ENCODE assay signal across 8 cellular contexts in genomic region chr6:157428418-157429202, GRCh38. TPM values are rescaled to one million over a fixed set of nuclear protein-coding genes. Genes with fewer than 3 reads are reported as not detected.
DNase-seq lines count a peak whose midpoint lies in the region; ATAC-seq and TF ChIP-seq lines count a peak whose summit lies in the region.

No MANE protein-coding gene starts in this region.

- H3K27ac Mint-ChIP-seq in osteocyte (ENCODE audit: unreplicated experiment), result no peak overlapping the region

- no peaks in the 10 kb centered on the region for H3K27me3 Mint-ChIP-seq in osteocyte (ENCODE audit: unreplicated experiment)

- intact Hi-C loops in left cardiac atrium (cut with DNase I), result loop anchor here in 1 of 2 donors (5.0 kb wide), 1 partner anchor 36 kb away; no protein-coding TSS in a partner anchor

- no peaks in the 10 kb centered on the region for H3K36me3 Mint-ChIP-seq in osteocyte (ENCODE audit: unreplicated experiment)

- DNase-seq in HT-29 (ENCODE audit: low spot score), result peak; percentile 53
- DNase-seq in activated CD8-positive, alpha-beta memory T cell treated with anti-CD3 and anti-CD28 coated beads for 48 hours (ENCODE audit: low read depth in 2 of 3, low spot score in 2 of 3), result peak in 2 of 3 experiments; percentile 20 to 32
- DNase-seq in left cardiac atrium, result no peak
- DNase-seq in stimulated activated CD4-positive, alpha-beta T cell treated with anti-CD3 and anti-CD28 coated beads, Interleukin-2, amount 100 ng/mL, for 4 hours (ENCODE audit: low read depth), result peak; percentile 49
- DNase-seq in CD1c-positive myeloid dendritic cell (ENCODE audit: extremely low spot score), result no peak
- DNase-seq in SIG-M5 treated with dmso at 0.1 percent for 504 hours (lab: John Stamatoyannopoulos, UW; ENCODE audit: unreplicated experiment), result no peak
- DNase-seq in osteocyte (ENCODE audit: extremely low spot score, unreplicated experiment), result no peak

- no peak for TF ChIP-seq CTCF in osteocyte (IDR thresholded peaks at IDR 0.05)

- H3K4me3 Mint-ChIP-seq in osteocyte (ENCODE audit: unreplicated experiment), result no peak overlapping the region

- ATAC-seq in left cardiac atrium (peak; percentile 16 to 21), HG02840 (IDR thresholded peaks at IDR 0.05; ENCODE audit: low FRiP score, unreplicated experiment) (no peak)

- no peaks in the 10 kb centered on the region for H3K4me1 Mint-ChIP-seq in osteocyte (ENCODE audit: unreplicated experiment)

- no peaks in the 10 kb centered on the region for H3K9me3 Mint-ChIP-seq in osteocyte (ENCODE audit: unreplicated experiment)

RNA-seq across cellular contexts. Expression of gene ZDHHC14, which starts 47.6 kb away (rescaled TPM):
- total RNA-seq in HT-29 (2014; rRNA removed; shearing (Covaris generic)), result 4.7 and 6.2 TPM in 2 replicates
- total RNA-seq in left cardiac atrium (10 to 100 TPM; 12.1 to 12.3 TPM), osteocyte (8.3 and 9.1 TPM in 2 replicates)

Comparison
In these comparisons a context has a peak if more than half of its experiments do, and no peak if none do; other contexts are left out.
1. DNase-seq: peak in HT-29 (single experiment), activated CD8-positive, alpha-beta memory T cell treated with anti-CD3 and anti-CD28 coated beads for 48 hours (2 of 3) and stimulated activated CD4-positive, alpha-beta T cell treated with anti-CD3 and anti-CD28 coated beads, Interleukin-2, amount 100 ng/mL, for 4 hours (single experiment); none in left cardiac atrium (single experiment), CD1c-positive myeloid dendritic cell (single experiment), SIG-M5 treated with dmso at 0.1 percent for 504 hours (single experiment) and osteocyte (single experiment).